Comparison of ENCODE assay signal across 8 cellular contexts in the genomic region with DNA sequence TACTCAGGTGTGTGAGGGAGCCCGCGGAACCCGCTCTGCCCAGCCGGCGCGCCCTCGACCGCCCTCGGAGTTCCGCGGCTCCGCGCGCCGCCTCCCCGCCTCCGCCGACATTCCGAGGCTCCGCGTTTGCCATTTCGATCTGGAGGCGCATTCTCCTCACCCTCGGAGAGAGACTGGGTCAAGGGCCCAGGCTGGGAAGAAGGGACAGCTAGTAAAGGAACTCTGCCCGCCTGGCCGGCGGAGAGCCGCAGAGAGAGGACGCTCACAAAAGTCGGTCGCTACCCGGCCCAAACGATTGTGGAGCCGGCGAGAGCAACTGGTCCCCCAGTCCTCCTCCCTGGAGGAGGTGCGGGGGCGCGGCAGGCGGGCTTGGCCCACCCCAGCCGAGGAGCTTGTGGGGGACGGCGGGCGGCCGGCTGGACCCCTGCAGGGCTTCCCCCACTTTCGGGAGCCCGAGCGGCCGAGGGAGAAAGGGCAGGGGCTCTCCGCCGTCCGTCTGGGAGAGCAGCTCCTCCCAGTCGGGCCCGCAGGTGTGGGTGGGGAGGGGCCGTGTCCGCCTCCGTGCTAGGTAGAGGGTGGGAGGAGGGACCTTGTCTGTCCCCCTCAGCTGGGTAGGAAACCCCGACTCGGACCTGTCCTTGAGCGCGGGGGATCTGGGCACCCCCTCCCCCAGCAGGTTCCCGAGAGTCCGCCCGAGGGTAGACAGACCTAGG.
A peak's percentile ranks its signal among the peaks of the same experiment; 100 is the strongest.
DNase-seq lines count a peak whose midpoint lies in the region; ATAC-seq and TF ChIP-seq lines count a peak whose summit lies in the region.

No MANE protein-coding gene starts in this region.

- no peak overlapping the region for H3K23ac ChIP-seq in mesendoderm (ENCODE audit: low read length)

- H3K27me3 ChIP-seq in mesendoderm (ENCODE audit: insufficient read depth, low read length, poor library complexity) (peaks cover 32% of the 10 kb centered on the region), upper lobe of left lung (peaks cover 0 to 36% (median 26%) of the 10 kb centered on the region in 4 donors)

- TF ChIP-seq POLR2A in upper lobe of left lung (IDR thresholded peaks at IDR 0.05): no peak

- H4K5ac ChIP-seq in mesendoderm (ENCODE audit: low read length): no peak overlapping the region

- ATAC-seq in upper lobe of left lung (ENCODE audit: low FRiP score in 2 of 2) (peak in 1 of 2 donors; percentile 8), GM18868 (IDR thresholded peaks at IDR 0.05; ENCODE audit: unreplicated experiment) (no peak), HG03139 (IDR thresholded peaks at IDR 0.05; ENCODE audit: unreplicated experiment) (no peak)

- WGBS in mesendoderm (ENCODE audit: extremely low coverage, insufficient coverage, low lambda C conversion rate): no CpG with 5 or more reads among the region's 63 CpGs
- WGBS in upper lobe of left lung, 2 donors: 2 to 7% methylated on average over 20 to 22 of the region's 63 CpGs

- H3K9ac ChIP-seq in mesendoderm (ENCODE audit: low read length): no peak overlapping the region

- no peaks in the 10 kb centered on the region for H3K79me2 ChIP-seq in mesendoderm (ENCODE audit: control insufficient read depth, insufficient read depth, low read length)

- H3K4me3 ChIP-seq in mesendoderm (ENCODE audit: low read length): no peak overlapping the region
- H3K4me3 ChIP-seq in upper lobe of left lung: peak overlapping the region in 3 of 4 donors; percentile 32 to 49 (median 43)

- no peak overlapping the region for H4K8ac ChIP-seq in mesendoderm (ENCODE audit: low read depth, low read length)

- H3K18ac ChIP-seq in mesendoderm (ENCODE audit: low read length): no peak overlapping the region

- H3K36me3 ChIP-seq in mesendoderm (ENCODE audit: control insufficient read depth, insufficient read depth, low read length): no peaks in the 10 kb centered on the region
- no peaks in the 10 kb centered on the region for H3K36me3 ChIP-seq in upper lobe of left lung

- no peak overlapping the region for H2BK15ac ChIP-seq in mesendoderm (replicated peaks; ENCODE audit: low read depth)

- DNase-seq in DMS79 (lab: John Stamatoyannopoulos, UW) (peak; percentile 32), NCI-H146 treated with DMSO at 0.1 percent for 48 hours (lab: John Stamatoyannopoulos, UW; ENCODE audit: unreplicated experiment) (peak; percentile 44), cerebellum (ENCODE audit: low spot score) (peak; percentile 59), mesendoderm (peak; percentile 32), upper lobe of left lung (peak in 1 of 2 donors; percentile 85), NCI-H226 (no peak)

- no peak overlapping the region for H3K27ac ChIP-seq in mesendoderm (ENCODE audit: low read depth, low read length)
- no peak overlapping the region for H3K27ac ChIP-seq in upper lobe of left lung

- H3K4me1 ChIP-seq in mesendoderm (ENCODE audit: control insufficient read depth, low read depth, low read length) (peaks cover 2% of the 10 kb centered on the region), upper lobe of left lung (peaks cover 17 to 30% (median 25%) of the 10 kb centered on the region in 4 donors)

- H3K4me2 ChIP-seq in mesendoderm (ENCODE audit: low read length): peak overlapping the region; percentile 70

- H2BK5ac ChIP-seq in mesendoderm (ENCODE audit: low read length): no peak overlapping the region

- TF ChIP-seq EP300 in upper lobe of left lung (IDR thresholded peaks at IDR 0.05): no peak

- H3K9me3 ChIP-seq in upper lobe of left lung: no peaks in the 10 kb centered on the region

- H3K79me1 ChIP-seq in mesendoderm (ENCODE audit: low read length): no peaks in the 10 kb centered on the region

- peak overlapping the region; percentile 7 for H3K56ac ChIP-seq in mesendoderm (ENCODE audit: low read length)

- no peak overlapping the region for H3K4ac ChIP-seq in mesendoderm (ENCODE audit: low read depth, low read length)

- H2AK5ac ChIP-seq in mesendoderm (ENCODE audit: low read length): no peak overlapping the region

- H2BK120ac ChIP-seq in mesendoderm (ENCODE audit: low read depth, low read length): no peak overlapping the region

- no peak for TF ChIP-seq CTCF in upper lobe of left lung (IDR thresholded peaks at IDR 0.05)
